8 cellular contexts compared by ENCODE assay signal in genomic region chr10:33334839-33335549, GRCh38. TPM values are rescaled to one million over a fixed set of nuclear protein-coding genes. Genes with fewer than 3 reads are reported as not detected.
DNase-seq lines count a peak whose midpoint lies in the region; ATAC-seq, FAIRE-seq and TF ChIP-seq lines count a peak whose summit lies in the region.

No MANE protein-coding gene starts in this region.

- H3K27me3 Mint-ChIP-seq in activated naive CD8-positive, alpha-beta T cell treated with anti-CD3 and anti-CD28 coated beads, Interleukin-2, amount 10 ng/mL, durations not matched to agents 7 days and 5 days: peaks cover 63% of the 10 kb centered on the region

- peaks cover 14% of the 10 kb centered on the region for H3K4me1 Mint-ChIP-seq in activated naive CD8-positive, alpha-beta T cell treated with anti-CD3 and anti-CD28 coated beads, Interleukin-2, amount 10 ng/mL, durations not matched to agents 7 days and 5 days

- FAIRE-seq in GM12892 (lab: Jason Lieb, UNC): no peak

- no peaks in the 10 kb centered on the region for H3K36me3 Mint-ChIP-seq in activated naive CD8-positive, alpha-beta T cell treated with anti-CD3 and anti-CD28 coated beads, Interleukin-2, amount 10 ng/mL, durations not matched to agents 7 days and 5 days

- no peaks in the 10 kb centered on the region for H3K9me3 Mint-ChIP-seq in activated naive CD8-positive, alpha-beta T cell treated with anti-CD3 and anti-CD28 coated beads, Interleukin-2, amount 10 ng/mL, durations not matched to agents 7 days and 5 days

- no peak for TF ChIP-seq POLR2A in GM12892 (IDR thresholded peaks at IDR 0.05; ENCODE audit: low read depth, low read length)

- H3K27ac Mint-ChIP-seq in activated naive CD8-positive, alpha-beta T cell treated with anti-CD3 and anti-CD28 coated beads, Interleukin-2, amount 10 ng/mL, durations not matched to agents 7 days and 5 days: no peak overlapping the region

- intact Hi-C loops in head of caudate nucleus (cut with DNase I): loop anchor here (5.0 kb wide), 1 partner anchor 1302 kb away; no protein-coding TSS in a partner anchor

- H3K4me3 Mint-ChIP-seq in activated naive CD8-positive, alpha-beta T cell treated with anti-CD3 and anti-CD28 coated beads, Interleukin-2, amount 10 ng/mL, durations not matched to agents 7 days and 5 days: peak overlapping the region; percentile 72

- POLR2A ChIA-PET in activated naive CD8-positive, alpha-beta T cell treated with anti-CD3 and anti-CD28 coated beads, Interleukin-2, amount 10 ng/mL, durations not matched to agents 7 days and 5 days (lab: Charles Lee): no interaction called here

- DNase-seq in AG08395 (ENCODE audit: low spot score) (peak; percentile 70), GM12892 (ENCODE audit: insufficient read length) (peak; percentile 27), NCI-H748 treated with DMSO at 0.1 percent for 48 hours (lab: John Stamatoyannopoulos, UW) (peak; percentile 54), head of caudate nucleus (peak in 40 of 42 donors; percentile 38 to 83 (median 66)), non-pigmented ciliary epithelial cell (ENCODE audit: low read depth) (peak; percentile 62)
- DNase-seq in activated naive CD8-positive, alpha-beta T cell treated with anti-CD3 and anti-CD28 coated beads, Interleukin-2, amount 10 ng/mL, durations not matched to agents 7 days and 5 days: peak; percentile 55
- no peak for DNase-seq in activated CD4-positive, CD25-positive, alpha-beta regulatory T cell (lab: John Stamatoyannopoulos, UW)

- peak; percentile 40 for ATAC-seq in activated naive CD8-positive, alpha-beta T cell treated with anti-CD3 and anti-CD28 coated beads, Interleukin-2, amount 10 ng/mL, durations not matched to agents 7 days and 5 days (ENCODE audit: low read depth)
- ATAC-seq in HG02938 (IDR thresholded peaks at IDR 0.05; ENCODE audit: unreplicated experiment): no peak

RNA-seq across cellular contexts. Expression of gene NRP1, which starts 0.5 kb away (rescaled TPM):
- not detected for polyA plus RNA-seq in GM12892 (2012; ENCODE audit: missing spikeins)
- 1 to 10 TPM; 1.6 to 1.7 TPM for total RNA-seq in activated naive CD8-positive, alpha-beta T cell treated with anti-CD3 and anti-CD28 coated beads, Interleukin-2, amount 10 ng/mL, durations not matched to agents 7 days and 5 days

Comparison
In these comparisons a context has a peak if more than half of its experiments do, and no peak if none do; other contexts are left out.
1. DNase-seq: peak in AG08395 (single experiment), GM12892 (single experiment), NCI-H748 treated with DMSO at 0.1 percent for 48 hours (single experiment), activated naive CD8-positive, alpha-beta T cell treated with anti-CD3 and anti-CD28 coated beads, Interleukin-2, amount 10 ng/mL, durations not matched to agents 7 days and 5 days (single experiment), head of caudate nucleus (40 of 42) and non-pigmented ciliary epithelial cell (single experiment); none in activated CD4-positive, CD25-positive, alpha-beta regulatory T cell (0 of 4).